In genomic region chr16:66872927-66873684, GRCh38 we compare ENCODE assay signal across 1 cellular context.
TF ChIP-seq lines count a peak whose summit lies in the region.

No MANE protein-coding gene starts in this region.

TF ChIP-seq in K562, 482 proteins besides CTCF, POLR2A, EP300 and RAD21 (continued from another document and continues in another):
- no peak for TF ChIP-seq ZNF318 (IDR thresholded peaks at IDR 0.05; ENCODE audit: borderline replicate concordance in 1 of 2, low read depth in 1 of 2)
- TF ChIP-seq ZBTB49 (CRISPR knock-in tag; IDR thresholded peaks at IDR 0.05; ENCODE audit: borderline replicate concordance): no peak
- no peak for TF ChIP-seq ZNF184 (CRISPR knock-in tag; IDR thresholded peaks at IDR 0.05)
- TF ChIP-seq ZNF655 (CRISPR knock-in tag; IDR thresholded peaks at IDR 0.05): no peak
- no peak for TF ChIP-seq ZNF354B (CRISPR knock-in tag; IDR thresholded peaks at IDR 0.05)
- TF ChIP-seq U2AF2 (optimal IDR thresholded peaks at IDR 0.05; ENCODE audit: low read depth, low read length): no peak
- no peak for TF ChIP-seq IRF9 (tag; IDR thresholded peaks at IDR 0.05)
- TF ChIP-seq GABPA (tag; conservative IDR thresholded peaks at IDR 0.05; ENCODE audit: low read depth): peak; percentile 57
- peak; percentile 79 for TF ChIP-seq ZFP36 (IDR thresholded peaks at IDR 0.05; ENCODE audit: low read depth, low read length, partially characterized antibody)
- TF ChIP-seq SOX6 (IDR thresholded peaks at IDR 0.05): peak; percentile 70
- peak; percentile 81 for TF ChIP-seq CREM (IDR thresholded peaks at IDR 0.05; ENCODE audit: low read depth)
- TF ChIP-seq PHF8 (IDR thresholded peaks at IDR 0.05; ENCODE audit: borderline replicate concordance, low read length): peak; percentile 74; the same call in 1 of the 2 replicates
- no peak for TF ChIP-seq NFE2L1 (tag; IDR thresholded peaks at IDR 0.05; ENCODE audit: borderline replicate concordance, low read depth)
- TF ChIP-seq KLF6 (CRISPR knock-in tag; IDR thresholded peaks at IDR 0.05; ENCODE audit: borderline replicate concordance): no peak
- TF ChIP-seq CEBPB (tag; IDR thresholded peaks at IDR 0.05): no peak
- peak in 1 of 3 experiments; percentile 60; a peak in 2 of 6 replicates for TF ChIP-seq ZBTB11 (CRISPR knock-in tag; IDR thresholded peaks at IDR 0.05)
- TF ChIP-seq HDGF (IDR thresholded peaks at IDR 0.05): no peak
- TF ChIP-seq KLF1 (tag; IDR thresholded peaks at IDR 0.05): peak; percentile 22; the same call in 1 of the 2 replicates
- TF ChIP-seq BMI1 (IDR thresholded peaks at IDR 0.05; ENCODE audit: low read length): no peak
- no peak for TF ChIP-seq SIRT6 (IDR thresholded peaks at IDR 0.05; ENCODE audit: low read depth, low read length)
- peak; percentile 68 for TF ChIP-seq ZNF395 (CRISPR knock-in tag; IDR thresholded peaks at IDR 0.05)
- no peak for TF ChIP-seq ZZZ3 (IDR thresholded peaks at IDR 0.05)
- no peak for TF ChIP-seq ZNF140 (CRISPR knock-in tag; IDR thresholded peaks at IDR 0.05)
- no peak for TF ChIP-seq PBX2 (CRISPR knock-in tag; IDR thresholded peaks at IDR 0.05; ENCODE audit: low read depth)
- TF ChIP-seq PBX2 (tag; conservative IDR thresholded peaks at IDR 0.05; ENCODE audit: low read depth): no peak
- no peak for TF ChIP-seq PYGO2 (tag; IDR thresholded peaks at IDR 0.05)
- TF ChIP-seq ZNF232 (CRISPR knock-in tag; IDR thresholded peaks at IDR 0.05): no peak
- no peak for TF ChIP-seq ZNF197 (CRISPR knock-in tag; IDR thresholded peaks at IDR 0.05; ENCODE audit: low read depth)
- peak; percentile 99 for TF ChIP-seq ZNF263 (CRISPR knock-in tag; IDR thresholded peaks at IDR 0.05; ENCODE audit: borderline replicate concordance)
- TF ChIP-seq KLF13 (tag; IDR thresholded peaks at IDR 0.05; ENCODE audit: borderline replicate concordance, low read depth): peak; percentile 77; the same call in 1 of the 2 replicates
- TF ChIP-seq ZHX1 (conservative IDR thresholded peaks at IDR 0.05; ENCODE audit: low read length): no peak
- TF ChIP-seq MXD1 (CRISPR knock-in tag; IDR thresholded peaks at IDR 0.05; ENCODE audit: borderline replicate concordance, poor library complexity, severe bottlenecking): no peak
